ENCODE assay signal across 1 cellular context in genomic region chr5:142537938-142538337, GRCh38.
TF ChIP-seq lines count a peak whose summit lies in the region.

No MANE protein-coding gene starts in this region.

TF ChIP-seq in K562, 482 proteins besides CTCF, POLR2A, EP300 and RAD21 (continued from another document):
- TF ChIP-seq MEF2A (IDR thresholded peaks at IDR 0.05; ENCODE audit: control insufficient read depth, low read depth, low read length) (0 out of 2 replicates have a peak, but pooled peaks have one; percentile 22), CEBPG (CRISPR knock-in tag; IDR thresholded peaks at IDR 0.05) (no peak), CEBPG (tag; conservative IDR thresholded peaks at IDR 0.05 in 1 of 2, IDR thresholded peaks at IDR 0.05 in 1 of 2) (peak; percentile 59 to 92), PBX2 (CRISPR knock-in tag; IDR thresholded peaks at IDR 0.05; ENCODE audit: low read depth) (no peak), PBX2 (tag; conservative IDR thresholded peaks at IDR 0.05; ENCODE audit: low read depth) (no peak), HNRNPL (IDR thresholded peaks at IDR 0.05; ENCODE audit: low read depth, low read length) (no peak), STAT5B (CRISPR knock-in tag; IDR thresholded peaks at IDR 0.05) (no peak), ZNF282 (CRISPR knock-in tag; IDR thresholded peaks at IDR 0.05) (no peak), PYGO2 (tag; IDR thresholded peaks at IDR 0.05) (no peak), ATF3 (IDR thresholded peaks at IDR 0.05) (peak; percentile 68), ATF3 (CRISPR knock-in tag; conservative IDR thresholded peaks at IDR 0.05) (no peak), CHD2 (IDR thresholded peaks at IDR 0.05; ENCODE audit: low read depth, low read length) (no peak), ZNF253 (CRISPR knock-in tag; conservative IDR thresholded peaks at IDR 0.05) (no peak), GABPA (tag; conservative IDR thresholded peaks at IDR 0.05; ENCODE audit: low read depth) (peak; percentile 55), FOXP1 (CRISPR knock-in tag; IDR thresholded peaks at IDR 0.05) (no peak), ZNF175 (CRISPR knock-in tag; IDR thresholded peaks at IDR 0.05; ENCODE audit: low read depth) (0 out of 2 replicates have a peak, but pooled peaks have one; percentile 39), SREBF2 (CRISPR knock-in tag; IDR thresholded peaks at IDR 0.05) (no peak), ZBTB17 (CRISPR knock-in tag; IDR thresholded peaks at IDR 0.05) (no peak), JUND (IDR thresholded peaks at IDR 0.05; ENCODE audit: borderline replicate concordance, low read depth, low read length) (peak; percentile 14; the same call in 1 of the 2 replicates), JUND (tag; IDR thresholded peaks at IDR 0.05; ENCODE audit: borderline replicate concordance, low read depth, low read length) (no peak), TSC22D4 (tag; IDR thresholded peaks at IDR 0.05) (no peak), ZKSCAN8 (CRISPR knock-in tag; IDR thresholded peaks at IDR 0.05) (no peak), CREM (IDR thresholded peaks at IDR 0.05; ENCODE audit: low read depth) (peak; percentile 50), ZNF347 (CRISPR knock-in tag; IDR thresholded peaks at IDR 0.05; ENCODE audit: low read depth) (no peak), FOSL1 (tag; conservative IDR thresholded peaks at IDR 0.05) (0 out of 2 replicates have a peak, but pooled peaks have one; percentile 22), GTF3C2 (IDR thresholded peaks at IDR 0.05; ENCODE audit: borderline replicate concordance, extremely low read depth, insufficient read length) (no peak), TRIM24 (IDR thresholded peaks at IDR 0.05) (peak; percentile 57 to 73; a peak in 2 of 4 replicates), ETV1 (tag; conservative IDR thresholded peaks at IDR 0.05; ENCODE audit: low read depth) (peak; percentile 82)
